ENCODE assay signal across 21 cellular contexts in the genomic region with DNA sequence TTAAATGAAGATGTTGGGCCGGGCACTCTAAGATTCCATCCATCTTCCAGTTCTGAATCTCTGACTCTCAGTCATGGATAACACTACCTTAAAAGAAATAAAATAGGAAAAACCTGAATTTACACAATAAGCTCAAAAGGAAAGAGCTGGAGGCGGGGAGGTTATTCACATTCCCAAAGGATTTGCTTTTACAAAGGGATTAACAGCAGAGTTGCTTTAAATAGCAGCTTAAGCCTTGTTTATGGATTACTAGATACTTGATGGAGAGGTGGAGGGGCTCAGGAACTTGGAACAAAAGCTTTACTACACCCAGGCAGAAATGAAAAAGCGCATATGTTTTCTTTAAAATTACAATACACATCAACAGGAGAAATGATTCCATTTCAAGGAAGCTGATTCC.
"Had no signal": no experiment of that assay in that cellular context is flagged by ENCODE, and none has a peak within 500 bp of the region (broad histone marks: within the 10 kb centered on the region; RNA-seq: fewer than 3 reads in every experiment).

No MANE protein-coding gene starts in this region.

- DNase-seq: activated B cell treated with CpG ODN at 0.5 μM for 24 hours; activated CD4-positive, alpha-beta memory T cell treated with anti-CD3 and anti-CD28 coated beads for 36 hours; activated CD4-positive, alpha-beta T cell treated with anti-CD3 and anti-CD28 coated beads for 4 hours; activated naive CD4-positive, alpha-beta T cell treated with anti-CD3 and anti-CD28 coated beads for 36 hours; activated T-cell treated with anti-CD3 and anti-CD28 coated beads, Interleukin-2, amount 50 U/mL, for 1 hour; body of pancreas; caudate nucleus; colonic mucosa; gastrocnemius medialis; heart right ventricle; ovary; right lobe of liver; spleen; stimulated activated CD4-positive, alpha-beta T cell treated with anti-CD3 and anti-CD28 coated beads, Interleukin-4, amount 100 ng/mL, for 4 hours; T-helper 17 cell; upper lobe of right lung had no signal

- H3K4me3 Mint-ChIP-seq: activated B cell treated with CpG ODN at 0.5 μM for 24 hours; activated CD4-positive, alpha-beta memory T cell treated with anti-CD3 and anti-CD28 coated beads for 36 hours; activated naive CD4-positive, alpha-beta T cell treated with anti-CD3 and anti-CD28 coated beads for 36 hours; activated T-helper 17 cell treated with anti-CD3 and anti-CD28 coated beads, Interleukin-2, amount 50 U/mL, for 72 hours; memory B cell; neural crest cell; stimulated activated memory B cell treated with anti-CD40 and anti-IgM and Interleukin-4, amounts not matched to agents 10 μg/mL and 1 μg/mL and 100 μg/mL, for 72 hours; T-helper 17 cell had no signal

- ATAC-seq: activated T-helper 17 cell treated with anti-CD3 and anti-CD28 coated beads, Interleukin-2, amount 50 U/mL, for 72 hours; body of pancreas; gastrocnemius medialis; heart right ventricle; right lobe of liver; stimulated activated memory B cell treated with anti-CD40 and anti-IgM and Interleukin-4, amounts not matched to agents 10 μg/mL and 1 μg/mL and 100 μg/mL, for 72 hours; T-helper 17 cell; upper lobe of right lung had no signal

- H3K9me3 ChIP-seq: body of pancreas, colonic mucosa, gastrocnemius medialis, heart right ventricle, ovary, right lobe of liver, spleen, thoracic aorta, upper lobe of right lung had no signal

- H3K36me3 ChIP-seq: colonic mucosa, gastrocnemius medialis, heart right ventricle, ovary, right lobe of liver, spleen, thoracic aorta, upper lobe of right lung had no signal

- H3K9me3 Mint-ChIP-seq: activated B cell treated with CpG ODN at 0.5 μM for 24 hours; activated CD4-positive, alpha-beta memory T cell treated with anti-CD3 and anti-CD28 coated beads for 36 hours; activated naive CD4-positive, alpha-beta T cell treated with anti-CD3 and anti-CD28 coated beads for 36 hours; activated T-helper 17 cell treated with anti-CD3 and anti-CD28 coated beads, Interleukin-2, amount 50 U/mL, for 72 hours; memory B cell; neural crest cell; stimulated activated memory B cell treated with anti-CD40 and anti-IgM and Interleukin-4, amounts not matched to agents 10 μg/mL and 1 μg/mL and 100 μg/mL, for 72 hours had no signal

- H3K27me3 Mint-ChIP-seq: activated B cell treated with CpG ODN at 0.5 μM for 24 hours; activated CD4-positive, alpha-beta memory T cell treated with anti-CD3 and anti-CD28 coated beads for 36 hours; activated T-helper 17 cell treated with anti-CD3 and anti-CD28 coated beads, Interleukin-2, amount 50 U/mL, for 72 hours; memory B cell; stimulated activated memory B cell treated with anti-CD40 and anti-IgM and Interleukin-4, amounts not matched to agents 10 μg/mL and 1 μg/mL and 100 μg/mL, for 72 hours; T-helper 17 cell had no signal

- H3K27me3 ChIP-seq: body of pancreas, colonic mucosa, gastrocnemius medialis, heart right ventricle, ovary, right lobe of liver, spleen, upper lobe of right lung had no signal

- H3K27ac ChIP-seq: colonic mucosa, gastrocnemius medialis, heart right ventricle, ovary, right lobe of liver, spleen, thoracic aorta, upper lobe of right lung had no signal

- H3K27ac Mint-ChIP-seq: activated B cell treated with CpG ODN at 0.5 μM for 24 hours; activated CD4-positive, alpha-beta memory T cell treated with anti-CD3 and anti-CD28 coated beads for 36 hours; activated naive CD4-positive, alpha-beta T cell treated with anti-CD3 and anti-CD28 coated beads for 36 hours; activated T-helper 17 cell treated with anti-CD3 and anti-CD28 coated beads, Interleukin-2, amount 50 U/mL, for 72 hours; memory B cell; stimulated activated memory B cell treated with anti-CD40 and anti-IgM and Interleukin-4, amounts not matched to agents 10 μg/mL and 1 μg/mL and 100 μg/mL, for 72 hours; T-helper 17 cell had no signal

- H3K4me3 ChIP-seq: body of pancreas, colonic mucosa, gastrocnemius medialis, heart right ventricle, ovary, right lobe of liver, spleen, thoracic aorta, upper lobe of right lung had no signal

- H3K36me3 Mint-ChIP-seq: activated CD4-positive, alpha-beta memory T cell treated with anti-CD3 and anti-CD28 coated beads for 36 hours had no signal

- H3K4me1 ChIP-seq: colonic mucosa, gastrocnemius medialis, right lobe of liver had no signal
